Comparison of ENCODE assay signal across 24 cellular contexts in the genomic region with DNA sequence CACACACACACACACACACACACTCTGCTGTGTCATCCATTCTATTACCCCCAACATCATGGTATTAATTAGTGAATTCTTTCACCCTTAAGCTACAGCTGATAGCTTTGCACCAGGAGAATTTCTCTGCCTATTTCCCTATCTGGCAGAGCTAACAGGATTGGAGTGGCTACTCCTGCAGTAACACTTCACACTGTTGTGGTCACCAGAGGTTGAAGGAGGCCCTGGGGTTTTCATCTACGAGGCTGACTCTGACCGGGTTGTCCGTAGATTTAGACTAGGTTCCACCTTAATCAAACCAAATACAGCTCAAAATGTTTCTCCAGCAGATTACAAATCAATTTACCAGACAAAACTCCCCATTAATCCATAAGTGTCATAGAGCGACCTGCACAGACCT.
DNase-seq lines count a peak whose midpoint lies in the region; ATAC-seq and TF ChIP-seq lines count a peak whose summit lies in the region.
"Had no signal": no experiment of that assay in that cellular context is flagged by ENCODE, and none has a peak within 500 bp of the region (broad histone marks: within the 10 kb centered on the region; RNA-seq: fewer than 3 reads in every experiment).

No MANE protein-coding gene starts in this region.

- TF ChIP-seq CTCF in CD8-positive, alpha-beta T cell (IDR thresholded peaks at IDR 0.05): no peak
- no peak for TF ChIP-seq CTCF in RWPE2 (IDR thresholded peaks at IDR 0.05; ENCODE audit: poor library complexity, severe bottlenecking)
- TF ChIP-seq CTCF in left lung (IDR thresholded peaks at IDR 0.05): no peak
- no peak for TF ChIP-seq CTCF in neutrophil (IDR thresholded peaks at IDR 0.05)
- TF ChIP-seq CTCF in chondrocyte (IDR thresholded peaks at IDR 0.05): no peak

- H3K36me3 ChIP-seq in CD8-positive, alpha-beta T cell (ENCODE audit: insufficient read depth, low read length): no peaks in the 10 kb centered on the region
- H3K36me3 ChIP-seq in RWPE2 (ENCODE audit: low read depth) (no peaks in the 10 kb centered on the region), left lung (no peaks in the 10 kb centered on the region), neutrophil (no peaks in the 10 kb centered on the region)
- H3K36me3 ChIP-seq: colonic mucosa, stomach, transverse colon had no signal

- H3K27me3 ChIP-seq in CD8-positive, alpha-beta T cell (ENCODE audit: insufficient read depth, low read length): no peaks in the 10 kb centered on the region
- no peaks in the 10 kb centered on the region for H3K27me3 ChIP-seq in RWPE2 (ENCODE audit: insufficient read depth, poor library complexity, severe bottlenecking)
- no peaks in the 10 kb centered on the region for H3K27me3 ChIP-seq in left lung
- H3K27me3 ChIP-seq in neutrophil: no peaks in the 10 kb centered on the region
- H3K27me3 ChIP-seq: colonic mucosa, stomach, transverse colon had no signal

- no peak overlapping the region for H3K27ac ChIP-seq in CD8-positive, alpha-beta T cell (ENCODE audit: low read depth, low read length)
- H3K27ac ChIP-seq in RWPE2 (ENCODE audit: poor library complexity, severe bottlenecking) (peak overlapping the region; percentile 95), left lung (peak overlapping the region in 1 of 2 donors; percentile 100), neutrophil (peak overlapping the region; percentile 17)
- H3K27ac ChIP-seq: colonic mucosa, psoas muscle had no signal

- POLR2A ChIA-PET in CD8-positive, alpha-beta T cell (lab: Charles Lee): interaction anchor here (0.7 to 1.3 kb wide), 4 partner anchors 13 to 105 kb away, joined by 3 to 4 read pairs (median 3); no protein-coding TSS in a partner anchor

- DNase-seq in CD8-positive, alpha-beta T cell: no peak
- no peak for DNase-seq in RWPE2 (ENCODE audit: low spot score)
- no peak for DNase-seq in left lung
- DNase-seq in chondrocyte (ENCODE audit: low spot score): no peak
- no peak for DNase-seq in head of caudate nucleus
- DNase-seq: activated effector memory CD4-positive, alpha-beta T cell treated with Interleukin-2 at 50 U/mL for 16 hours; colonic mucosa; COR-L47; effector memory CD4-positive, alpha-beta T cell; foreskin melanocyte; left colon; MM.1S; NCI-H1417 treated with DMSO at 0.1 percent for 48 hours; NCI-H2107; psoas muscle; SHP77 treated with DMSO at 0.1 percent for 48 hours; stimulated activated CD4-positive, alpha-beta T cell treated with anti-CD3 and anti-CD28 coated beads, Interleukin-15, amount 100 ng/mL, for 24 hours; stomach; T1000; transverse colon had no signal

- H3K4me3 ChIP-seq in CD8-positive, alpha-beta T cell (ENCODE audit: low read depth, low read length): no peak overlapping the region
- H3K4me3 ChIP-seq in RWPE2 (ENCODE audit: severe bottlenecking) (no peak overlapping the region), left lung (no peak overlapping the region), neutrophil (ENCODE audit: low read depth in 1 of 2, low read length in 1 of 2) (no peak overlapping the region)
- H3K4me3 ChIP-seq: colonic mucosa, K562, psoas muscle, stomach, transverse colon had no signal

- peaks cover 55% of the 10 kb centered on the region for H3K4me1 ChIP-seq in CD8-positive, alpha-beta T cell (ENCODE audit: insufficient read depth, low read length)
- peaks cover 32% of the 10 kb centered on the region for H3K4me1 ChIP-seq in RWPE2 (ENCODE audit: insufficient read depth, poor library complexity, severe bottlenecking)
- H3K4me1 ChIP-seq in left lung: peaks cover 11 to 81% of the 10 kb centered on the region in 2 donors
- H3K4me1 ChIP-seq in neutrophil (ENCODE audit: control insufficient read depth in 1 of 2, insufficient read depth in 1 of 2, low read depth in 1 of 2, low read length in 1 of 2): peaks cover 75 to 77% of the 10 kb centered on the region in 2 experiments
- H3K4me1 ChIP-seq: psoas muscle had no signal

- no peak overlapping the region for H3K4me3 Mint-ChIP-seq in CD8-positive, alpha-beta T cell
- H3K4me3 Mint-ChIP-seq in chondrocyte (ENCODE audit: unreplicated experiment): no peak overlapping the region

- no peak for ATAC-seq in CD8-positive, alpha-beta T cell
- no peak for ATAC-seq in RWPE2 (ENCODE audit: low read depth)
- ATAC-seq in left lung: peak; percentile 69
- no peak for ATAC-seq in HG03520 (IDR thresholded peaks at IDR 0.05; ENCODE audit: unreplicated experiment)
- no peak for ATAC-seq in GM18502 (IDR thresholded peaks at IDR 0.05; ENCODE audit: poor library complexity, unreplicated experiment)
- ATAC-seq: K562, left colon, psoas muscle had no signal

- H3K9me3 ChIP-seq in CD8-positive, alpha-beta T cell (ENCODE audit: low read length): no peaks in the 10 kb centered on the region
- no peaks in the 10 kb centered on the region for H3K9me3 ChIP-seq in RWPE2 (ENCODE audit: severe bottlenecking)
- no peaks in the 10 kb centered on the region for H3K9me3 ChIP-seq in left lung
- H3K9me3 ChIP-seq in neutrophil: no peaks in the 10 kb centered on the region
- H3K9me3 ChIP-seq: colonic mucosa, psoas muscle, stomach, transverse colon had no signal

- no peaks in the 10 kb centered on the region for H3K27me3 Mint-ChIP-seq in CD8-positive, alpha-beta T cell (ENCODE audit: low read depth)
- no peaks in the 10 kb centered on the region for H3K27me3 Mint-ChIP-seq in chondrocyte (ENCODE audit: low read depth)

- CTCF ChIA-PET in CD8-positive, alpha-beta T cell (lab: Charles Lee): interaction anchor here (0.6 to 4.5 kb wide), 5 partner anchors 13 to 149 kb away, joined by 3 to 15 read pairs (median 6); no protein-coding TSS in a partner anchor

- no peaks in the 10 kb centered on the region for H3K9me3 Mint-ChIP-seq in CD8-positive, alpha-beta T cell
- H3K9me3 Mint-ChIP-seq in chondrocyte (ENCODE audit: low read depth): no peaks in the 10 kb centered on the region

- intact Hi-C loops in CD8-positive, alpha-beta T cell (cut with DNase I, micrococcal nuclease): no loop called here
- intact Hi-C loops in left lung (cut with DNase I): no loop called here
- intact Hi-C loops in head of caudate nucleus (cut with DNase I): no loop called here

- H3K4me1 Mint-ChIP-seq in CD8-positive, alpha-beta T cell (ENCODE audit: low read depth): peaks cover 71% of the 10 kb centered on the region
- peaks cover 26% of the 10 kb centered on the region for H3K4me1 Mint-ChIP-seq in chondrocyte (ENCODE audit: low read depth)

- peak overlapping the region; percentile 12 for H3K27ac Mint-ChIP-seq in CD8-positive, alpha-beta T cell
- H3K27ac Mint-ChIP-seq in chondrocyte (ENCODE audit: unreplicated experiment): no peak overlapping the region

- no peaks in the 10 kb centered on the region for H3K36me3 Mint-ChIP-seq in CD8-positive, alpha-beta T cell
- no peaks in the 10 kb centered on the region for H3K36me3 Mint-ChIP-seq in chondrocyte (ENCODE audit: low read depth)
